In the genomic region with DNA sequence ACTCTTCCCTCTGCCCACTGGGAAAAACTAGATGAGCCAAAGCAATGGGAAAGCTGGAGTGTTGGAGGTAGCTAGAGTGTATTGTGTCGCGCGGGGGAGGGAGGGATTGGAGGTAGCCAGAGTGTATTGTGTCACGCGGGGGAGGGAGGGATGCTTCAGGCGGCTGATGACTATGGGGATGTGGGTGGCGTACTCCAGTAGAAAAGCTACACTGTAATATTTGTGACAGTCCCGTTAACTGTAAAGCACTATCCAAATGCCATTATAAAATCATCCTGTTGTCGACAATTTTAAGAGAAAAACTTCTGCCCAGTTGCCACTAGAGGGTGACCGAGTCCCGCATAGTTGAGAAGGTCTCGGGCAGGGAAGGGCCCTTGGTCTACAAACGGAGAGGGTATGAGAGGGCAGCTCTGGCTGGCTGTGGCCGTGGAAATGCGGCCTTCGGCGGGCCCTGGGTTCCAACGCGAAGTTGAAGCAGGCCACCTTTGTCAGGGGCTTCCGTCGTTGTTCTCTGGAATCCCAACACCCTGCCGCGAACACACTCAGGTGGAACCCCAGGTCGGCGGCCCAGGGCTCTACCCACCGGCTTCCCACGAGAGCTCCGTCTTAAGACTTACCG, we compare ENCODE assay signal across 8 cellular contexts.
DNase-seq lines count a peak whose midpoint lies in the region; ATAC-seq and TF ChIP-seq lines count a peak whose summit lies in the region.

No MANE protein-coding gene starts in this region.

- peaks cover 20% of the 10 kb centered on the region for H3K27me3 Mint-ChIP-seq in nephron progenitor cell (ENCODE audit: low read depth, poor library complexity)

- DNase-seq in GM06990 (ENCODE audit: extremely low read depth, insufficient read length): peak; percentile 39
- peak; percentile 72 for DNase-seq in OCI-M1 (lab: John Stamatoyannopoulos, UW)
- peak; percentile 60 for DNase-seq in activated T-cell treated with anti-CD3 and anti-CD28 coated beads for 48 hours (ENCODE audit: low read depth)
- peak; percentile 69 for DNase-seq in fibroblast of gingiva (ENCODE audit: low read depth)
- peak; percentile 74 for DNase-seq in nephron progenitor cell
- peak; percentile 57 for DNase-seq in stimulated activated naive CD4-positive, alpha-beta T cell treated with Interleukin-2 at 50 U/mL for 16 hours (lab: John Stamatoyannopoulos, UW)

- TF ChIP-seq CTCF in GM06990 (IDR thresholded peaks at IDR 0.05; ENCODE audit: insufficient read depth, low read length, poor library complexity, severe bottlenecking) (peak; percentile 78), nephron progenitor cell (IDR thresholded peaks at IDR 0.05) (peak; percentile 71)

- TF ChIP-seq RAD21 in Ishikawa (IDR thresholded peaks at IDR 0.05; ENCODE audit: low read depth): peak; percentile 97

- no peak overlapping the region for H3K27ac Mint-ChIP-seq in nephron progenitor cell

- no peaks in the 10 kb centered on the region for H3K36me3 Mint-ChIP-seq in nephron progenitor cell (ENCODE audit: low read depth)

- H3K4me1 Mint-ChIP-seq in nephron progenitor cell: peaks cover 39% of the 10 kb centered on the region

- ATAC-seq in HG02852 (IDR thresholded peaks at IDR 0.05; ENCODE audit: unreplicated experiment): no peak

- no peaks in the 10 kb centered on the region; the same call in 1 of the 2 replicates for H3K27me3 ChIP-seq in GM06990 (replicated peaks; ENCODE audit: control insufficient read depth, insufficient read depth, low read length)

- no peak overlapping the region for H3K4me3 Mint-ChIP-seq in nephron progenitor cell

- no peaks in the 10 kb centered on the region for H3K36me3 ChIP-seq in GM06990 (ENCODE audit: control insufficient read depth, insufficient read depth, low read length)

- H3K4me3 ChIP-seq in GM06990 (replicated peaks; ENCODE audit: low read depth, low read length): no peak overlapping the region

- no peaks in the 10 kb centered on the region for H3K9me3 Mint-ChIP-seq in nephron progenitor cell

- TF ChIP-seq EP300 in Ishikawa (IDR thresholded peaks at IDR 0.05; ENCODE audit: borderline replicate concordance): no peak

TF ChIP-seq in Ishikawa, 13 proteins besides CTCF, POLR2A, EP300 and RAD21:
- no peak for TF ChIP-seq ZBTB7A (IDR thresholded peaks at IDR 0.05; ENCODE audit: low read depth)
- no peak for TF ChIP-seq NFIC (IDR thresholded peaks at IDR 0.05)
- TF ChIP-seq USF1 (IDR thresholded peaks at IDR 0.05): no peak
- no peak for TF ChIP-seq TEAD4 (IDR thresholded peaks at IDR 0.05)
